9 cellular contexts compared by ENCODE assay signal in the genomic region with DNA sequence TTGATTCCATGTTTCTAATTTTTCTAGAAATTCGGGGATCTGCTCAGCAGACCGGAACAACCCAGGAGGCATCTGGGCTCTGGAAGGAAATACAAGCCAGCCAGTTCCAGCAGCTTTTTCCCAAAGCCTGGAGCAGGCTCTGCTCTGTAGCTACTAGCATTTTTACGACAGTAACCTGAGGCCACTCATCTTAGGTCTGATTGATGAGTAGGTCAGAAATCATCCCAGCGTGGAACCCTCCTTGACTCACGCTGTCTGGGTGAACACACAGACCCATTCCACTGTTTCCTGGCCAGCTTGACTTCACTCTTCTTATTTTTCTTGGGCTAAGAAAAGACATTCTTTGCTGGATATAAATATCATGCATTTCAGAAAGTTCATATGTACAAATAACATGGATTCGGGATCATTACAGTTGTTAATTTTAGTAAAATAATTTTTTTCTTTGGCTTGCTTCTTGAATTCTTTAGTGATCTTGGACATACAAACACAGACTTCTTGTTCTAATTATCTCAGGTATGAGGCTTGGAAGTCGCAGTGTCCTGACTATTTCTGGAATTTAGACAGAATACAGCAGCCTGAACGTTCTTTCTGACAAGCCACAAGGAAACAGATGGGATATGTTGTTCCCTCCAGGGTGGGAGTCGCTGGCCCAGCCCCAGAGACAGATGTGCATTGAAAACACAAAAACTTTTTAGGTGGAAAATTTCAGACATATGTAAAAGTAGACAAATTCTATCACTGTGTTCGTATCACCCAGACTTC.
DNase-seq lines count a peak whose midpoint lies in the region; ATAC-seq and TF ChIP-seq lines count a peak whose summit lies in the region.
"Had no signal": no experiment of that assay in that cellular context is flagged by ENCODE, and none has a peak within 500 bp of the region (broad histone marks: within the 10 kb centered on the region; RNA-seq: fewer than 3 reads in every experiment).

No MANE protein-coding gene starts in this region.

- no peaks in the 10 kb centered on the region for H3K79me2 ChIP-seq in Loucy (ENCODE audit: insufficient read depth, low read length)

- DNase-seq in ELR (ENCODE audit: low read depth) (peak; percentile 93), choroid plexus epithelial cell (ENCODE audit: low read depth) (peak; percentile 85), non-pigmented ciliary epithelial cell (ENCODE audit: low read depth) (peak; percentile 73), NCI-H1694 (lab: John Stamatoyannopoulos, UW) (no peak), germinal center (ENCODE audit: low spot score) (no peak)
- DNase-seq: NCI-H2107 had no signal

- TF ChIP-seq CTCF in Loucy (conservative IDR thresholded peaks at IDR 0.05; ENCODE audit: low read length) (no peak), choroid plexus epithelial cell (conservative IDR thresholded peaks at IDR 0.05; ENCODE audit: low read depth, low read length) (no peak)

- peaks cover 9% of the 10 kb centered on the region for H3K27me3 ChIP-seq in Loucy (ENCODE audit: insufficient read depth, low read length, poor library complexity, severe bottlenecking)

- H3K4me3 ChIP-seq in Loucy (ENCODE audit: low read length, poor library complexity, severe bottlenecking) (no peak overlapping the region), choroid plexus epithelial cell (ENCODE audit: low read depth, low read length) (no peak overlapping the region)

- no peaks in the 10 kb centered on the region for H3K9me3 ChIP-seq in Loucy (ENCODE audit: insufficient read depth, low read depth, low read length)

- H3K36me3 ChIP-seq in Loucy (ENCODE audit: insufficient read depth, low read length): no peaks in the 10 kb centered on the region

- no peak for ATAC-seq in GM18873 (IDR thresholded peaks at IDR 0.05; ENCODE audit: low FRiP score, unreplicated experiment)
- ATAC-seq in HG02840 (IDR thresholded peaks at IDR 0.05; ENCODE audit: low FRiP score, unreplicated experiment): no peak

- no peak overlapping the region for H3K9ac ChIP-seq in Loucy (ENCODE audit: low read depth, low read length, poor library complexity, severe bottlenecking)

- peaks cover 12% of the 10 kb centered on the region for H3K4me1 ChIP-seq in Loucy (ENCODE audit: insufficient read depth, low read length, poor library complexity, severe bottlenecking)

- H4K20me1 ChIP-seq in Loucy (ENCODE audit: insufficient read depth, low read length, poor library complexity, severe bottlenecking): no peaks in the 10 kb centered on the region

- peak overlapping the region; percentile 46 for H3K4me2 ChIP-seq in Loucy (ENCODE audit: low read depth, low read length, poor library complexity, severe bottlenecking)

- no peaks in the 10 kb centered on the region for H3K9me2 ChIP-seq in Loucy (replicated peaks; ENCODE audit: low read depth, low read length)

- no peak overlapping the region for H2AFZ ChIP-seq in Loucy (ENCODE audit: low read length)

- H3F3A ChIP-seq in Loucy (ENCODE audit: low read depth): no peaks in the 10 kb centered on the region

Comparison
In these comparisons a context has a peak if more than half of its experiments do, and no peak if none do; other contexts are left out.
1. DNase-seq: peak in ELR (single experiment), choroid plexus epithelial cell (single experiment) and non-pigmented ciliary epithelial cell (single experiment); none in NCI-H1694 (single experiment) and germinal center (single experiment).